11 cellular contexts compared by ENCODE assay signal in genomic region chr10:6607778-6608177, GRCh38. TPM values are rescaled to one million over a fixed set of nuclear protein-coding genes. Genes with fewer than 3 reads are reported as not detected.
DNase-seq lines count a peak whose midpoint lies in the region; ATAC-seq and TF ChIP-seq lines count a peak whose summit lies in the region.
"Had no signal": no experiment of that assay in that cellular context is flagged by ENCODE, and none has a peak within 500 bp of the region (broad histone marks: within the 10 kb centered on the region; RNA-seq: fewer than 3 reads in every experiment).

No MANE protein-coding gene starts in this region.

- WGBS in lower leg skin, 2 donors = 37 to 46% methylated on average over 2 of the region's 2 CpGs

- H3K27ac Mint-ChIP-seq in activated naive CD4-positive, alpha-beta T cell treated with anti-CD3 and anti-CD28 coated beads, Interleukin-2, amount 50 U/mL, for 72 hours = peak overlapping the region; percentile 9 to 69
- H3K27ac Mint-ChIP-seq: progenitor cell of endocrine pancreas had no signal

- no peak overlapping the region for H3K4me3 ChIP-seq in lower leg skin (ENCODE audit: low read depth, poor library complexity, severe bottlenecking)

- peak; percentile 36 for ATAC-seq in Right ventricle myocardium superior (ENCODE audit: poor library complexity)
- no peak for ATAC-seq in activated naive CD4-positive, alpha-beta T cell treated with anti-CD3 and anti-CD28 coated beads, Interleukin-2, amount 50 U/mL, for 72 hours
- peak; percentile 71 for ATAC-seq in left ventricle myocardium superior
- ATAC-seq in HG02938 (IDR thresholded peaks at IDR 0.05; ENCODE audit: unreplicated experiment) = no peak

- TF ChIP-seq CTCF in lower leg skin (IDR thresholded peaks at IDR 0.05) = no peak

- DNase-seq in Right ventricle myocardium superior (no peak), cardiac septum (ENCODE audit: low spot score) (no peak), left ventricle myocardium superior (no peak), superior temporal gyrus (ENCODE audit: extremely low spot score) (peak; percentile 96), erythroblast (lab: John Stamatoyannopoulos, UW) (no peak), lower leg skin (ENCODE audit: low spot score in 2 of 2) (no peak)
- no peak for DNase-seq in activated naive CD4-positive, alpha-beta T cell treated with anti-CD3 and anti-CD28 coated beads, Interleukin-2, amount 50 U/mL, for 72 hours (ENCODE audit: low spot score in 2 of 2)
- DNase-seq: NCI-H1930, NCI-H524 had no signal

- TF ChIP-seq POLR2A in erythroblast (IDR thresholded peaks at IDR 0.05; ENCODE audit: low read length) = no peak
- no peak for TF ChIP-seq POLR2A in lower leg skin (IDR thresholded peaks at IDR 0.05)

- intact Hi-C loops in Right ventricle myocardium superior (cut with DNase I) = no loop called here
- intact Hi-C loops in cardiac septum (cut with DNase I) = no loop called here
- intact Hi-C loops in left ventricle myocardium superior (cut with micrococcal nuclease) = no loop called here
- intact Hi-C loops in lower leg skin (cut with DNase I; ENCODE audit: low total_unique reads) = no loop called here

- peaks cover 14 to 52% of the 10 kb centered on the region in 2 donors for H3K36me3 Mint-ChIP-seq in activated naive CD4-positive, alpha-beta T cell treated with anti-CD3 and anti-CD28 coated beads, Interleukin-2, amount 50 U/mL, for 72 hours

- peaks cover 4 to 12% of the 10 kb centered on the region in 2 donors for H3K9me3 Mint-ChIP-seq in activated naive CD4-positive, alpha-beta T cell treated with anti-CD3 and anti-CD28 coated beads, Interleukin-2, amount 50 U/mL, for 72 hours

RNA-seq across cellular contexts. Expression of gene PRKCQ, which starts 27.7 kb away (rescaled TPM):
- total RNA-seq in Right ventricle myocardium superior (0.30 TPM), cardiac septum (0.24 TPM), left ventricle myocardium superior (0.12 TPM), lower leg skin (under 1 TPM in 2 of 4 donors, not detected in 2; 0.06 to 0.17 TPM)
- 10 to 100 TPM; 27.5 to 48.4 TPM for total RNA-seq in activated naive CD4-positive, alpha-beta T cell treated with anti-CD3 and anti-CD28 coated beads, Interleukin-2, amount 50 U/mL, for 72 hours

Comparison
In these comparisons a context has a peak if more than half of its experiments do, and no peak if none do; other contexts are left out.
1. ATAC-seq: peak in Right ventricle myocardium superior (single experiment) and left ventricle myocardium superior (single experiment); none in activated naive CD4-positive, alpha-beta T cell treated with anti-CD3 and anti-CD28 coated beads, Interleukin-2, amount 50 U/mL, for 72 hours (0 of 2) and HG02938 (single experiment).
2. RNA of gene PRKCQ, which starts 27.7 kb away (total RNA-seq): 27.5 to 48.4 TPM in activated naive CD4-positive, alpha-beta T cell treated with anti-CD3 and anti-CD28 coated beads, Interleukin-2, amount 50 U/mL, for 72 hours; 0.30 TPM in Right ventricle myocardium superior (single experiment), 0.24 TPM in cardiac septum (single experiment), 0.12 TPM in left ventricle myocardium superior (single experiment) and 0.06 to 0.17 TPM in lower leg skin; every median in the first group is over 10 times any median in the second.